Comparison of ENCODE assay signal across 16 cellular contexts in genomic region chr17:3514167-3514566, GRCh38. TPM values are rescaled to one million over a fixed set of nuclear protein-coding genes. Genes with fewer than 3 reads are reported as not detected.
"Had no signal": no experiment of that assay in that cellular context is flagged by ENCODE, and none has a peak within 500 bp of the region (broad histone marks: within the 10 kb centered on the region; RNA-seq: fewer than 3 reads in every experiment).

No MANE protein-coding gene starts in this region.

RNA-seq across cellular contexts. Expression of gene ASPA, which starts 38.4 kb away (rescaled TPM):
- total RNA-seq: activated CD4-positive, alpha-beta memory T cell treated with anti-CD3 and anti-CD28 coated beads, Interleukin-2, amount 10 ng/mL, durations not matched to agents 7 days and 5 days; activated CD4-positive, alpha-beta T cell treated with anti-CD3 and anti-CD28 coated beads, Interleukin-2, amount 10 ng/mL, durations not matched to agents 7 days and 5 days; activated naive CD8-positive, alpha-beta T cell treated with anti-CD3 and anti-CD28 coated beads, Interleukin-2, amount 10 ng/mL, durations not matched to agents 7 days and 5 days; astrocyte; bronchial epithelial cell; chondrocyte; endodermal cell; T-cell; T-helper 2 cell treated with Interferon-gamma antibody and Interleukin-4, amounts not matched to agents 100 ng/mL and 5 ng/mL, for 36 hours had no signal
- polyA plus RNA-seq: SK-N-SH had no signal

RNA-seq across cellular contexts. Expression of gene SPATA22, which starts 42.5 kb away (rescaled TPM):
- total RNA-seq: activated CD4-positive, alpha-beta memory T cell treated with anti-CD3 and anti-CD28 coated beads, Interleukin-2, amount 10 ng/mL, durations not matched to agents 7 days and 5 days; activated naive CD4-positive, alpha-beta T cell treated with anti-CD3 and anti-CD28 coated beads, Interleukin-2, amount 50 U/mL, for 72 hours; astrocyte; bronchial epithelial cell; cardiac septum; chondrocyte; colonic mucosa; endodermal cell; epithelial cell of proximal tubule; esophagus mucosa; T-helper 2 cell treated with Interferon-gamma antibody and Interleukin-4, amounts not matched to agents 100 ng/mL and 5 ng/mL, for 36 hours; WTC11 had no signal
- polyA plus RNA-seq: SK-N-SH had no signal
